1 cellular context compared by ENCODE assay signal in the genomic region with DNA sequence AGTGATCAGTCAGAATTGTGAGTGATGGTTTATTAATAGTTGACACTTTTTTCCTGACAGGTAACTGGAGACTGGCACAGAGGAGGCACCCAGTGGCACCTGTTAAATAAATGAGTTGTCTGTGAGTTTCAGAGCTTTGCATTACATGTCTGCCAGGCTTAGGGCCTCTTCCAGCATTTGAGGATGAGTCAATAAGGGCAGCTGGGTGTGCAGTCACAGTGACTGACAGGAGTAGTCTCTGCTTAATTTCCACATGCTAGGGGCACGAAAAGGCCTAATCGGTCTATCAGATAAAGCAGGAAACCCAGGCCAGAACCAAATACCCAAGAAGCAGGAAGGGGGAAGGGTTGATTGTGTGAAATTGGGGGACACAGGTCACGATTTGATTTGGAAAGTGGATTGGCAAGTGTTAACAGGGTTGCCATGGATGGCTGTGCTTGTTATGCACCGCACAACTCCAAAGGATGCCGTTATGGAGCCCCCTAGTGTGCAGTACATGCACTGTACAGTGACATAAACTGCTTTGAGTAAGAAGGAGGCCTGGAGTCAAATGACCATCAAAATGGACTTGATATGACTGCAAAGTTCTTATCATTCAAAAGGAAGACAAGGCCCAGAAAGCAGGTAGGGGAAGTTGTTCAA.
TF ChIP-seq lines count a peak whose summit lies in the region.

No MANE protein-coding gene starts in this region.

TF ChIP-seq in HepG2, 621 proteins besides CTCF, POLR2A, EP300 and RAD21 (continued from another document):
- TF ChIP-seq, protein P1, sequence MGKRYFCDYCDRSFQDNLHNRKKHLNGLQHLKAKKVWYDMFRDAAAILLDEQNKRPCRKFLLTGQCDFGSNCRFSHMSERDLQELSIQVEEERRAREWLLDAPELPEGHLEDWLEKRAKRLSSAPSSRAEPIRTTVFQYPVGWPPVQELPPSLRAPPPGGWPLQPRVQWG (CRISPR knock-in tag; IDR thresholded peaks at IDR 0.05; ENCODE audit: borderline replicate concordance, low read depth) = no peak
- TF ChIP-seq, protein P2, sequence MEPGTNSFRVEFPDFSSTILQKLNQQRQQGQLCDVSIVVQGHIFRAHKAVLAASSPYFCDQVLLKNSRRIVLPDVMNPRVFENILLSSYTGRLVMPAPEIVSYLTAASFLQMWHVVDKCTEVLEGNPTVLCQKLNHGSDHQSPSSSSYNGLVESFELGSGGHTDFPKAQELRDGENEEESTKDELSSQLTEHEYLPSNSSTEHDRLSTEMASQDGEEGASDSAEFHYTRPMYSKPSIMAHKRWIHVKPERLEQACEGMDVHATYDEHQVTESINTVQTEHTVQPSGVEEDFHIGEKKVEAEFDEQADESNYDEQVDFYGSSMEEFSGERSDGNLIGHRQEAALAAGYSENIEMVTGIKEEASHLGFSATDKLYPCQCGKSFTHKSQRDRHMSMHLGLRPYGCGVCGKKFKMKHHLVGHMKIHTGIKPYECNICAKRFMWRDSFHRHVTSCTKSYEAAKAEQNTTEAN (CRISPR knock-in tag; conservative IDR thresholded peaks at IDR 0.05) = no peak
